Comparison of ENCODE assay signal across 23 cellular contexts in genomic region chr5:143749581-143750204, GRCh38.
"Had no signal": no experiment of that assay in that cellular context is flagged by ENCODE, and none has a peak within 500 bp of the region (broad histone marks: within the 10 kb centered on the region; RNA-seq: fewer than 3 reads in every experiment).

No MANE protein-coding gene starts in this region.

- H3K36me3 ChIP-seq: adrenal gland, heart right ventricle, neutrophil, suprapubic skin, upper lobe of left lung had no signal

- H3K4me1 Mint-ChIP-seq: activated naive CD4-positive, alpha-beta T cell treated with anti-CD3 and anti-CD28 coated beads, Interleukin-2, amount 10 ng/mL, durations not matched to agents 7 days and 5 days; central memory CD8-positive, alpha-beta T cell; naive thymus-derived CD8-positive, alpha-beta T cell had no signal

- DNase-seq: activated CD4-positive, alpha-beta T cell treated with anti-CD3 and anti-CD28 coated beads for 48 hours; activated CD8-positive, alpha-beta T cell treated with anti-CD3 and anti-CD28 coated beads, Interleukin-2, amount 10 ng/mL, durations not matched to agents 7 days and 5 days; activated naive CD4-positive, alpha-beta T cell treated with anti-CD3 and anti-CD28 coated beads, Interleukin-2, amount 10 ng/mL, durations not matched to agents 7 days and 5 days; adrenal gland; dermis blood vessel endothelial cell; heart right ventricle; kidney glomerular epithelial cell; mucosa of descending colon; naive thymus-derived CD8-positive, alpha-beta T cell; right cardiac atrium; stimulated activated CD4-positive, alpha-beta T cell treated with anti-CD3 and anti-CD28 coated beads, Interleukin-2, amount 100 ng/mL, for 24 hours; stimulated activated naive CD8-positive, alpha-beta T cell treated with anti-CD3 and anti-CD28 coated beads, Interleukin-15, Interleukin-2, amounts not matched to agents 100 U/mL and 50 U/mL, for 24 hours; T-helper 1 cell; upper lobe of left lung had no signal

- H3K27me3 ChIP-seq: heart right ventricle, neutrophil, suprapubic skin, upper lobe of left lung had no signal

- H3K27me3 Mint-ChIP-seq: brain had no signal

- H3K36me3 Mint-ChIP-seq: activated naive CD4-positive, alpha-beta T cell treated with anti-CD3 and anti-CD28 coated beads, Interleukin-2, amount 10 ng/mL, durations not matched to agents 7 days and 5 days; brain; naive thymus-derived CD8-positive, alpha-beta T cell had no signal

- H3K27ac Mint-ChIP-seq: activated CD8-positive, alpha-beta T cell treated with anti-CD3 and anti-CD28 coated beads, Interleukin-2, amount 10 ng/mL, durations not matched to agents 7 days and 5 days; activated naive CD4-positive, alpha-beta T cell treated with anti-CD3 and anti-CD28 coated beads, Interleukin-2, amount 10 ng/mL, durations not matched to agents 7 days and 5 days; activated T-helper 2 cell treated with anti-CD3 and anti-CD28 coated beads, Interferon-gamma antibody, Interleukin-2, Interleukin-4, amounts not matched to agents 10 μg/mL and 5 μg/mL and 100 μg/mL, durations not matched to agents 14 hours and 24 hours and 36 hours; brain; naive thymus-derived CD8-positive, alpha-beta T cell; progenitor cell of endocrine pancreas had no signal

- H3K9me3 ChIP-seq: adrenal gland, heart right ventricle, mucosa of descending colon, neutrophil, suprapubic skin, upper lobe of left lung had no signal

- H3K4me1 ChIP-seq: adrenal gland, heart right ventricle, suprapubic skin, upper lobe of left lung had no signal

- H3K4me3 ChIP-seq: adrenal gland, heart right ventricle, lung, mucosa of descending colon, suprapubic skin, upper lobe of left lung had no signal

- H3K9me3 Mint-ChIP-seq: activated naive CD4-positive, alpha-beta T cell treated with anti-CD3 and anti-CD28 coated beads, Interleukin-2, amount 10 ng/mL, durations not matched to agents 7 days and 5 days; activated T-helper 2 cell treated with anti-CD3 and anti-CD28 coated beads, Interferon-gamma antibody, Interleukin-2, Interleukin-4, amounts not matched to agents 10 μg/mL and 5 μg/mL and 100 μg/mL, durations not matched to agents 14 hours and 24 hours and 36 hours; brain; central memory CD8-positive, alpha-beta T cell had no signal

- H3K27ac ChIP-seq: adrenal gland, heart right ventricle, neutrophil, suprapubic skin, upper lobe of left lung, VCaP had no signal

- H3K4me3 Mint-ChIP-seq: activated CD8-positive, alpha-beta T cell treated with anti-CD3 and anti-CD28 coated beads, Interleukin-2, amount 10 ng/mL, durations not matched to agents 7 days and 5 days; activated naive CD4-positive, alpha-beta T cell treated with anti-CD3 and anti-CD28 coated beads, Interleukin-2, amount 10 ng/mL, durations not matched to agents 7 days and 5 days; brain; central memory CD8-positive, alpha-beta T cell; naive thymus-derived CD8-positive, alpha-beta T cell had no signal

- ATAC-seq: activated CD8-positive, alpha-beta T cell treated with anti-CD3 and anti-CD28 coated beads, Interleukin-2, amount 10 ng/mL, durations not matched to agents 7 days and 5 days; esophagus mucosa; heart right ventricle; mucosa of descending colon; naive thymus-derived CD8-positive, alpha-beta T cell; right cardiac atrium; stimulated activated naive CD8-positive, alpha-beta T cell treated with anti-CD3 and anti-CD28 coated beads, Interleukin-15, Interleukin-2, amounts not matched to agents 100 U/mL and 50 U/mL, for 24 hours had no signal
